ENCODE assay signal across 7 cellular contexts in genomic region chr12:45801625-45802024, GRCh38.
"Had no signal": no experiment of that assay in that cellular context is flagged by ENCODE, and none has a peak within 500 bp of the region (broad histone marks: within the 10 kb centered on the region; RNA-seq: fewer than 3 reads in every experiment).

No MANE protein-coding gene starts in this region.

- H3K4me3 Mint-ChIP-seq: IgD-negative memory B cell had no signal

- H3K9me3 Mint-ChIP-seq: IgD-negative memory B cell had no signal

- H3K4me3 ChIP-seq: K562 had no signal

- ATAC-seq: HepG2 had no signal

- H3K27ac ChIP-seq: HL-60 had no signal

- H3K27me3 Mint-ChIP-seq: IgD-negative memory B cell had no signal

- DNase-seq: IMR-90, KBM-7, KG1 had no signal
